In the genomic region with DNA sequence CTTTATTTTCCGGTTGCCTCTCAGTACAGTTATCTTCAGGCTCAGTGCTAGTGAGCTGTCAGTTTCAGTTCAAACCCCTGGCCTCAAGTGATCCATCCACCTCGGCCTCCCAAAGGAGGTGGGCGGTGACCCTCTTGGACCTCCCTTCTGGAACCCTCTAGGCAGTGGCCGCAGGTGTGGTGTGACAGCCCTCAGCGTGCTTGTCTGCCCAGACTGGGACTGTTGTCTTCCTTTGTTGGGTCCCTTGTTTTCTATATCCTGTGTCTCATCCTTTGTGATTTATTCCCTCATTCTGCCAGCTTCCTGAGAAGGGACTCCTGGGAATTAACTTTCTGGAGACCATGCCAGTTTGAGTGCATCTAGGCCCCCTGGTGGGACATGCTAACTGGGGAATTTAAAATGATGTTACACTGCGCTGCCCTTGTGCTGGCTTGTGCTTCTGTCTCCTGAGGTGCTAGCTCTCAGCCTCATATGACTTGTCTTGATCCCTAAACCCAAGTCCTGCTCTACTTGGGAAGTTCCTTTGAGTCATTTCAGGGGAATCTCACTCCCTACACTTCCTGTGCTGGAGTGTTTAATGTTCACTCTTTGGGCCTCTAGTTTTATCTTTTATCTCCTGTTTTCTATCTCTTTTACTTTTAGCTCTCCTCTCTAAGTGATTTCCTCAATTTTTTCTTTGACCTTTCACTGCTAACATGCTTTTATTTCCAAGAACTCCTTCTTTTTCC, we compare ENCODE assay signal across 9 cellular contexts. TPM values are rescaled to one million over a fixed set of nuclear protein-coding genes. Genes with fewer than 3 reads are reported as not detected.
A peak's percentile ranks its signal among the peaks of the same experiment; 100 is the strongest.
DNase-seq lines count a peak whose midpoint lies in the region; ATAC-seq and TF ChIP-seq lines count a peak whose summit lies in the region.
"Had no signal": no experiment of that assay in that cellular context is flagged by ENCODE, and none has a peak within 500 bp of the region (broad histone marks: within the 10 kb centered on the region; RNA-seq: fewer than 3 reads in every experiment).

No MANE protein-coding gene starts in this region.

- peaks cover 18% of the 10 kb centered on the region for H3K36me3 ChIP-seq in IMR-90 (ENCODE audit: control insufficient read depth, insufficient read depth, low read length)

- no peak overlapping the region for H3K27ac ChIP-seq in CD4-positive, alpha-beta T cell (ENCODE audit: low read depth, low read length)
- H3K27ac ChIP-seq in IMR-90 (ENCODE audit: insufficient read depth, low read length), result peak overlapping the region; percentile 94

- peak overlapping the region; percentile 56 for H3K18ac ChIP-seq in IMR-90 (ENCODE audit: low read depth, low read length)

- peak overlapping the region in 1 of 2 experiments; percentile 55; a peak in 2 of 4 replicates for H4K8ac ChIP-seq in IMR-90 (ENCODE audit: low read depth in 2 of 2, low read length in 2 of 2)

- H4K91ac ChIP-seq in IMR-90 (ENCODE audit: insufficient read depth, low read depth, low read length), result peak overlapping the region; percentile 67

- H3K4ac ChIP-seq in IMR-90 (ENCODE audit: low read depth, low read length), result peak overlapping the region; percentile 84

- H2AK9ac ChIP-seq in IMR-90 (replicated peaks; ENCODE audit: low read depth, low read length, poor library complexity), result peak overlapping the region; percentile 28

- peak overlapping the region; percentile 75; the same call in 1 of the 2 replicates for H3K14ac ChIP-seq in IMR-90 (replicated peaks; ENCODE audit: low read depth, low read length)

- H4K5ac ChIP-seq in IMR-90 (ENCODE audit: low read depth, low read length), result peak overlapping the region; percentile 3; the same call in 1 of the 2 replicates

- H3K79me1 ChIP-seq in IMR-90 (ENCODE audit: low read depth in 1 of 2, low read length in 2 of 2), result peaks cover 16 to 82% of the 10 kb centered on the region in 2 experiments; a peak in 3 of 4 replicates

- BruUV-seq in IMR-90 (replicated peaks; lab: Mats Ljungman, UMichigan), result no TSS peak

- in situ Hi-C loops in IMR-90 (cut with MboI; ENCODE audit: low sequenced_read_pairs), result no loop called here

- H3K4me2 ChIP-seq in IMR-90 (ENCODE audit: low read depth, low read length), result peak overlapping the region; percentile 66

- dilution Hi-C loops in IMR-90 (cut with HindIII; ENCODE audit: low sequenced_read_pairs, unreplicated experiment), result no loop called here

- H3K27me3 ChIP-seq in CD4-positive, alpha-beta T cell (ENCODE audit: control insufficient read depth, insufficient read depth, low read length), result no peaks in the 10 kb centered on the region
- no peaks in the 10 kb centered on the region for H3K27me3 ChIP-seq in IMR-90 (ENCODE audit: control insufficient read depth, insufficient read depth, low read length)

- peaks cover 63% of the 10 kb centered on the region for H3K36me3 Mint-ChIP-seq in CD4-positive, alpha-beta T cell (ENCODE audit: low read depth)
- H3K36me3 Mint-ChIP-seq in natural killer cell, result no peaks in the 10 kb centered on the region

- peak; percentile 42 for TF ChIP-seq RAD21 in IMR-90 (IDR thresholded peaks at IDR 0.05; ENCODE audit: low read length)

- WGBS in IMR-90 (ENCODE audit: extremely low coverage in 2 of 2, insufficient read length in 1 of 2), 2 experiments, result no CpG with 5 or more reads among the region's 6 CpGs

- peak overlapping the region; percentile 72 for H2BK120ac ChIP-seq in IMR-90 (ENCODE audit: low read depth, low read length)

- H3K27me3 Mint-ChIP-seq in CD4-positive, alpha-beta T cell, result no peaks in the 10 kb centered on the region
- H3K27me3 Mint-ChIP-seq in natural killer cell (ENCODE audit: low read depth in 2 of 2), result no peaks in the 10 kb centered on the region

- no peak for ATAC-seq in CD4-positive, alpha-beta T cell (ENCODE audit: poor library complexity)
- ATAC-seq in IMR-90 (ENCODE audit: low read depth) (peak; percentile 50), natural killer cell (no peak), HG02610 (IDR thresholded peaks at IDR 0.05; ENCODE audit: unreplicated experiment) (no peak), HG03439 (IDR thresholded peaks at IDR 0.05; ENCODE audit: unreplicated experiment) (no peak)

- TF ChIP-seq POLR2A in IMR-90 (IDR thresholded peaks at IDR 0.05; ENCODE audit: low read depth, low read length), result no peak; the same call in none of the 2 replicates

- peak overlapping the region; percentile 85 for H2BK5ac ChIP-seq in IMR-90 (ENCODE audit: low read depth, low read length, poor library complexity, severe bottlenecking)

- H3K4me1 ChIP-seq in IMR-90 (ENCODE audit: control insufficient read depth, insufficient read depth, low read length), result peaks cover 48% of the 10 kb centered on the region

- H2BK15ac ChIP-seq in IMR-90 (ENCODE audit: low read depth, low read length), result peak overlapping the region; percentile 25; the same call in 1 of the 3 replicates

- H3K23ac ChIP-seq in IMR-90 (ENCODE audit: low read depth, low read length), result peak overlapping the region; percentile 63; the same call in 1 of the 2 replicates

- intact Hi-C loops in CD4-positive, alpha-beta T cell (cut with DNase I, micrococcal nuclease), result no loop called here
- intact Hi-C loops in IMR-90 (cut with micrococcal nuclease) (no loop called here), natural killer cell (cut with micrococcal nuclease) (no loop called here)

- H4K20me1 ChIP-seq in IMR-90 (ENCODE audit: insufficient read depth, low read length), result peaks cover 75% of the 10 kb centered on the region

- no peaks in the 10 kb centered on the region for H3K9me3 ChIP-seq in CD4-positive, alpha-beta T cell (ENCODE audit: control insufficient read depth, low read length)
- no peaks in the 10 kb centered on the region for H3K9me3 ChIP-seq in IMR-90 (ENCODE audit: control insufficient read depth, insufficient read depth, low read length)

- peak overlapping the region; percentile 52 for H3K27ac Mint-ChIP-seq in CD4-positive, alpha-beta T cell
- H3K27ac Mint-ChIP-seq in natural killer cell, result peak overlapping the region; percentile 12 to 37

- no peaks in the 10 kb centered on the region for H3K9me3 Mint-ChIP-seq in CD4-positive, alpha-beta T cell
- no peaks in the 10 kb centered on the region for H3K9me3 Mint-ChIP-seq in natural killer cell

- no peak overlapping the region for H3K56ac ChIP-seq in IMR-90 (ENCODE audit: extremely low read depth, insufficient read depth, low read length)

- peaks cover 48% of the 10 kb centered on the region for H3K9me1 ChIP-seq in IMR-90 (ENCODE audit: insufficient read depth, low read length)

- no peak for TF ChIP-seq CTCF in CD4-positive, alpha-beta T cell (IDR thresholded peaks at IDR 0.05)
- TF ChIP-seq CTCF in IMR-90 (conservative IDR thresholded peaks at IDR 0.05; ENCODE audit: low read depth, low read length) (peak; percentile 41), cardiac fibroblast (IDR thresholded peaks at IDR 0.05; ENCODE audit: low read depth, low read length) (peak; percentile 23), natural killer cell (IDR thresholded peaks at IDR 0.05) (no peak)

- CTCF ChIA-PET in CD4-positive, alpha-beta T cell (lab: Charles Lee), result interaction anchor here (1.0 to 2.1 kb wide), 4 partner anchors 15 to 38 kb away, joined by 3 to 7 read pairs (median 6); partner anchors contain the start of gene MED15
- CTCF ChIA-PET in IMR-90 (lab: Yijun Ruan, JAX), result interaction anchor here (0.8 to 1.0 kb wide), 2 partner anchors 26 to 42 kb away, joined by 3 to 5 read pairs; no protein-coding TSS in a partner anchor

- no peak overlapping the region for H3K4me3 ChIP-seq in IMR-90 (ENCODE audit: insufficient read depth, low read depth, low read length)
- H3K4me3 ChIP-seq in cardiac fibroblast (replicated peaks in 1 of 2; ENCODE audit: low read depth in 2 of 2, low read length in 2 of 2), result no peak overlapping the region

- H2AFZ ChIP-seq in IMR-90 (replicated peaks; ENCODE audit: low read length, poor library complexity), result no peak overlapping the region

- DNase-seq in CD4-positive, alpha-beta T cell, result no peak
- DNase-seq in IMR-90 (peak; percentile 91), cardiac fibroblast (ENCODE audit: low read depth in 2 of 2) (peak; percentile 76 to 83), natural killer cell (no peak), DMS 273 (lab: John Stamatoyannopoulos, UW; ENCODE audit: unreplicated experiment) (no peak), HPDE6-E6E7 (ENCODE audit: extremely low spot score) (no peak)
- DNase-seq: Right ventricle myocardium superior had no signal

- H2BK20ac ChIP-seq in IMR-90 (ENCODE audit: low read depth, low read length), result peak overlapping the region; percentile 78; the same call in 1 of the 2 replicates

- H3K4me1 Mint-ChIP-seq in CD4-positive, alpha-beta T cell (ENCODE audit: low read depth), result peaks cover 69% of the 10 kb centered on the region
- H3K4me1 Mint-ChIP-seq in natural killer cell, result peaks cover 54 to 70% of the 10 kb centered on the region in 2 donors

- POLR2A ChIA-PET in CD4-positive, alpha-beta T cell (lab: Charles Lee), result interaction anchor here (0.9 to 1.2 kb wide), 2 partner anchors 23 to 40 kb away, joined by 3 read pairs; no protein-coding TSS in a partner anchor
- POLR2A ChIA-PET in IMR-90 (lab: Charles Lee; ENCODE audit: unreplicated experiment), result interaction anchor here (0.6 kb wide), 1 partner anchor 53 kb away, joined by 3 read pairs; no protein-coding TSS in a partner anchor

- H3K4me3 Mint-ChIP-seq in CD4-positive, alpha-beta T cell, result no peak overlapping the region
- no peak overlapping the region for H3K4me3 Mint-ChIP-seq in natural killer cell

- peak overlapping the region; percentile 85 for H2AK5ac ChIP-seq in IMR-90 (ENCODE audit: low read depth, low read length)

- H3K9ac ChIP-seq in IMR-90 (ENCODE audit: low read depth, low read length), result peak overlapping the region; percentile 32

TF ChIP-seq in IMR-90, 13 proteins besides CTCF, POLR2A, EP300 and RAD21 (continues in another document):
- TF ChIP-seq SMC3 (IDR thresholded peaks at IDR 0.05; ENCODE audit: low read depth, low read length) (peak; percentile 52; the same call in 1 of the 2 replicates), BHLHE40 (IDR thresholded peaks at IDR 0.05; ENCODE audit: low read depth, low read length) (peak; percentile 57; the same call in 1 of the 2 replicates), CHD1 (IDR thresholded peaks at IDR 0.05; ENCODE audit: low read depth, low read length) (no peak)

RNA-seq across cellular contexts. Expression of gene MED15, which starts 19.4 kb away (rescaled TPM):
- total RNA-seq in CD4-positive, alpha-beta T cell, result 100 to 1,000 TPM; 181 to 191 TPM
- total RNA-seq in IMR-90 (2012; rRNA removed), result 19.0 and 22.8 TPM in 2 replicates
- 68.8 and 71.5 TPM in 2 replicates for polyA plus RNA-seq in IMR-90 (2012; rRNA removed)
- polyA plus RNA-seq in IMR-90 (2012; cell fraction: cytosol; rRNA removed), result 43.1 and 81.0 TPM in 2 replicates
- 269 and 514 TPM in 2 replicates for polyA plus RNA-seq in IMR-90 (2012; cell fraction: nucleus; rRNA removed; ENCODE audit: low replicate concordance)
- total RNA-seq in natural killer cell, result 100 to 1,000 TPM; 269 to 291 (median 270) TPM

RNA-seq across cellular contexts. Expression of gene KLHL22, which starts 31.2 kb away (rescaled TPM):
- total RNA-seq in CD4-positive, alpha-beta T cell, result 10 to 100 TPM; 24.1 to 27.7 TPM
- total RNA-seq in IMR-90 (2012; rRNA removed), result 25.8 and 27.1 TPM in 2 replicates
- 28.7 and 30.1 TPM in 2 replicates for polyA plus RNA-seq in IMR-90 (2012; rRNA removed)
- 14.3 and 46.6 TPM in 2 replicates for polyA plus RNA-seq in IMR-90 (2012; cell fraction: cytosol; rRNA removed)
- polyA plus RNA-seq in IMR-90 (2012; cell fraction: nucleus; rRNA removed; ENCODE audit: low replicate concordance), result 70.3 and 122 TPM in 2 replicates
- total RNA-seq in natural killer cell, result 10 to 100 TPM; 26.5 to 53.0 (median 31.0) TPM

Comparison
In these comparisons a context has a peak if more than half of its experiments do, and no peak if none do; other contexts are left out.
1. DNase-seq: peak in IMR-90 (single experiment) and cardiac fibroblast (2 of 2); none in CD4-positive, alpha-beta T cell (0 of 10), natural killer cell (single experiment), DMS 273 (single experiment) and HPDE6-E6E7 (single experiment).
2. CTCF ChIP-seq: peak in IMR-90 (single experiment) and cardiac fibroblast (single experiment); none in CD4-positive, alpha-beta T cell (single experiment) and natural killer cell (single experiment).